15 cellular contexts compared by ENCODE assay signal in the genomic region with DNA sequence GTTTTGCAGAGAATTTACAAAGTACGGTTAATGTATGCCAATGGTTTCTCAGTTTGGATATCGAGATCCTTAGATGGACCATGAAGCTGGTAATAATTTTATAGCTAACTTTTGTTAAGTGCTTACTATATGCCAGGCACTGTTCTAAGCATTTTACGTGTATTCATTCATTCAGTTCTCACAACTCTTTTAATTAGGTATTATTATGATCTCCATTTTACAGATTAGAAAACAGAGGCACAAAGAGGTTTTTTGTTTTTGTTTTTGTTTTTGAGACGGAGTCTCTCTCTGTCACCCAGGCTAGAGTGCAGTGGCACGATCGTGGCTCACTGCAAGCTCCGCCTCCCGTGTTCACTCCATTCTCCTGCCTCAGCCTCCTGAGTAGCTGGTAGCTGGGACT.
"Had no signal": no experiment of that assay in that cellular context is flagged by ENCODE, and none has a peak within 500 bp of the region (broad histone marks: within the 10 kb centered on the region; RNA-seq: fewer than 3 reads in every experiment).

No MANE protein-coding gene starts in this region.

- H3K9me3 ChIP-seq: ascending aorta, esophagus muscularis mucosa, lower lobe of right lung, neutrophil, tibial nerve had no signal

- ATAC-seq: activated CD8-positive, alpha-beta memory T cell treated with anti-CD3 and anti-CD28 coated beads, Interleukin-2, amount 10 ng/mL, durations not matched to agents 7 days and 5 days; left cardiac atrium had no signal

- DNase-seq: activated CD4-positive, alpha-beta T cell treated with anti-CD3 and anti-CD28 coated beads for 48 hours; activated CD8-positive, alpha-beta memory T cell treated with anti-CD3 and anti-CD28 coated beads, Interleukin-2, amount 10 ng/mL, durations not matched to agents 7 days and 5 days; activated naive CD8-positive, alpha-beta T cell treated with anti-CD3 and anti-CD28 coated beads, Interleukin-2, amount 10 ng/mL, durations not matched to agents 7 days and 5 days; glutamatergic neuron; left cardiac atrium; lower lobe of right lung; midbrain; posterior cingulate gyrus; SIG-M5 had no signal

- H3K27ac Mint-ChIP-seq: activated CD8-positive, alpha-beta memory T cell treated with anti-CD3 and anti-CD28 coated beads, Interleukin-2, amount 10 ng/mL, durations not matched to agents 7 days and 5 days; activated naive CD8-positive, alpha-beta T cell treated with anti-CD3 and anti-CD28 coated beads, Interleukin-2, amount 10 ng/mL, durations not matched to agents 7 days and 5 days had no signal

- H3K36me3 ChIP-seq: ascending aorta, esophagus muscularis mucosa, lower lobe of right lung, neutrophil, tibial nerve had no signal

- H3K27me3 ChIP-seq: ascending aorta, esophagus muscularis mucosa, neutrophil, tibial nerve had no signal

- H3K4me3 ChIP-seq: ascending aorta, esophagus muscularis mucosa, lower lobe of right lung, skin epidermis, tibial nerve had no signal

- H3K4me3 Mint-ChIP-seq: activated CD8-positive, alpha-beta memory T cell treated with anti-CD3 and anti-CD28 coated beads, Interleukin-2, amount 10 ng/mL, durations not matched to agents 7 days and 5 days; activated naive CD8-positive, alpha-beta T cell treated with anti-CD3 and anti-CD28 coated beads, Interleukin-2, amount 10 ng/mL, durations not matched to agents 7 days and 5 days had no signal

- H3K27ac ChIP-seq: ascending aorta, esophagus muscularis mucosa, lower lobe of right lung, neutrophil, skin epidermis, tibial nerve, WERI-Rb-1 had no signal

- H3K27me3 Mint-ChIP-seq: activated CD8-positive, alpha-beta memory T cell treated with anti-CD3 and anti-CD28 coated beads, Interleukin-2, amount 10 ng/mL, durations not matched to agents 7 days and 5 days; activated naive CD8-positive, alpha-beta T cell treated with anti-CD3 and anti-CD28 coated beads, Interleukin-2, amount 10 ng/mL, durations not matched to agents 7 days and 5 days had no signal
